ENCODE assay signal across 1 cellular context in the genomic region with DNA sequence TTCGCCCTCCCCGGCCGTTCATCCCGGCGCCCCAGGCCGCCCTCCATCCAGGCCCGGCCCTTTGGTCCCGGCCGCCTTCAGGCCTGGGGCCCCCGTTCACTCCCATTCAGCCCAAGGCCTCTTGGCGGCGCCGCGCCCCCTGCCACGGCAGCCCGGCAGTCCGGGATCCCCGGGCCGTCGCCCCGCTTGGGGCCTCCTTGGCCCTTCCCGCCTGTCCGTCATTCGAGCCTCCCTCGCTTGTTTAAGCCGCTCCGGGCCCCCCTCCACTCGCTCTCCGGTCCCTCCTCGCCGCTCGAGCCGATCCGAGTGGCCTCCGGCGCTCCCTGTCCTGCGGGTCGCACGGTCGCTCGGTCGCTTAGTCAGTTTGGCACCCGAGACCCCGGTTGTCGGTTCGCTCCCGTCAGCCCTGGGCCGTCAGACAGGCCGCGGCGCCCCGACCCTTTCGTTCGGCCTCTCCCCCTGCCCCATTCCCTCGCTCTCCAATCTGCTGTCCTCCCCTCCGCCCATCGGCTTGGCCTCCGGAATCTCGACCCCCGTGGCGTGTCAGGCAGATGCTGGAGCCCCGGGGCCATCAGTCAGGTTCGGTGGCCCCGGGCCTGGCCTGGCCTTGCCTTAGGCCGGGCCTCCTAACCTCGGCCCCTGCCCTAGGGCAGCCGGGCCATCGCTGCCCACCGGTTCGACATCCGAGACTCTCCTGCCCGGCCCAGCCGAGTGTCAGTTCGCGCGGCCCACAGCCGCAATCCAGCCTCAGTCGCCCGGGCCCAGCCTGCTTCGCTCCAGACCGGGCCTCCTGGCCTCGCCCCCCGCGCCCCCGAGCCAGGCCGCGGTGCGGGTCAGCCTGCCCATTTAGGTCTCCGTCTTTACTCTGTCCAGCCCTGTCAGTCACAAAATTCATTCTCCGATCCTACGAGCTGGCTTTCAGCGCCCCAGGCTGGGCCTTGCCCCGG.
TF ChIP-seq lines count a peak whose summit lies in the region.

No MANE protein-coding gene starts in this region.

TF ChIP-seq in HepG2, 621 proteins besides CTCF, POLR2A, EP300 and RAD21 (continued from another document and continues in another):
- TF ChIP-seq, protein P1, sequence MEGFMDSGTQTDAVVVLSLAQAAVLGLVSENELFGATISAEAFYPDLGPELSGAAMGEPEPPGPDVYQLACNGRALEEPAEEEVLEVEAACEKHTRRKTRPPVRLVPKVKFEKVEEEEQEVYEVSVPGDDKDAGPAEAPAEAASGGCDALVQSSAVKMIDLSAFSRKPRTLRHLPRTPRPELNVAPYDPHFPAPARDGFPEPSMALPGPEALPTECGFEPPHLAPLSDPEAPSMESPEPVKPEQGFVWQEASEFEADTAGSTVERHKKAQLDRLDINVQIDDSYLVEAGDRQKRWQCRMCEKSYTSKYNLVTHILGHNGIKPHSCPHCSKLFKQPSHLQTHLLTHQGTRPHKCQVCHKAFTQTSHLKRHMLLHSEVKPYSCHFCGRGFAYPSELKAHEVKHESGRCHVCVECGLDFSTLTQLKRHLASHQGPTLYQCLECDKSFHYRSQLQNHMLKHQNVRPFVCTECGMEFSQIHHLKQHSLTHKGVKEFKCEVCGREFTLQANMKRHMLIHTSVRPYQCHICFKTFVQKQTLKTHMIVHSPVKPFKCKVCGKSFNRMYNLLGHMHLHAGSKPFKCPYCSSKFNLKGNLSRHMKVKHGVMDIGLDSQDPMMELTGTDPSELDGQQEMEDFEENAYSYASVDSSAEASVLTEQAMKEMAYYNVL (CRISPR knock-in tag; IDR thresholded peaks at IDR 0.05; ENCODE audit: borderline replicate concordance) = no peak
- no peak for TF ChIP-seq CHD4 (IDR thresholded peaks at IDR 0.05; ENCODE audit: borderline replicate concordance, low read length)
- TF ChIP-seq ZNF816 (CRISPR knock-in tag; IDR thresholded peaks at IDR 0.05; ENCODE audit: borderline replicate concordance) = no peak
- TF ChIP-seq, protein P2, sequence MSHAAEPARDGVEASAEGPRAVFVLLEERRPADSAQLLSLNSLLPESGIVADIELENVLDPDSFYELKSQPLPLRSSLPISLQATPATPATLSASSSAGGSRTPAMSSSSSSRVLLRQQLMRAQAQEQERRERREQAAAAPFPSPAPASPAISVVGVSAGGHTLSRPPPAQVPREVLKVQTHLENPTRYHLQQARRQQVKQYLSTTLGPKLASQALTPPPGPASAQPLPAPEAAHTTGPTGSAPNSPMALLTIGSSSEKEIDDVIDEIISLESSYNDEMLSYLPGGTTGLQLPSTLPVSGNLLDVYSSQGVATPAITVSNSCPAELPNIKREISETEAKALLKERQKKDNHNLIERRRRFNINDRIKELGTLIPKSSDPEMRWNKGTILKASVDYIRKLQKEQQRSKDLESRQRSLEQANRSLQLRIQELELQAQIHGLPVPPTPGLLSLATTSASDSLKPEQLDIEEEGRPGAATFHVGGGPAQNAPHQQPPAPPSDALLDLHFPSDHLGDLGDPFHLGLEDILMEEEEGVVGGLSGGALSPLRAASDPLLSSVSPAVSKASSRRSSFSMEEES (CRISPR knock-in tag; IDR thresholded peaks at IDR 0.05) = no peak
- TF ChIP-seq ETV5 (CRISPR knock-in tag; IDR thresholded peaks at IDR 0.05; ENCODE audit: borderline replicate concordance) = no peak
- TF ChIP-seq ZNF367 (CRISPR knock-in tag; IDR thresholded peaks at IDR 0.05; ENCODE audit: borderline replicate concordance) = peak; percentile 80; the same call in 1 of the 2 replicates
- TF ChIP-seq HES4 (CRISPR knock-in tag; IDR thresholded peaks at IDR 0.05; ENCODE audit: borderline replicate concordance) = no peak
- no peak for TF ChIP-seq FOXM1 (CRISPR knock-in tag; IDR thresholded peaks at IDR 0.05)
- TF ChIP-seq, protein P3, sequence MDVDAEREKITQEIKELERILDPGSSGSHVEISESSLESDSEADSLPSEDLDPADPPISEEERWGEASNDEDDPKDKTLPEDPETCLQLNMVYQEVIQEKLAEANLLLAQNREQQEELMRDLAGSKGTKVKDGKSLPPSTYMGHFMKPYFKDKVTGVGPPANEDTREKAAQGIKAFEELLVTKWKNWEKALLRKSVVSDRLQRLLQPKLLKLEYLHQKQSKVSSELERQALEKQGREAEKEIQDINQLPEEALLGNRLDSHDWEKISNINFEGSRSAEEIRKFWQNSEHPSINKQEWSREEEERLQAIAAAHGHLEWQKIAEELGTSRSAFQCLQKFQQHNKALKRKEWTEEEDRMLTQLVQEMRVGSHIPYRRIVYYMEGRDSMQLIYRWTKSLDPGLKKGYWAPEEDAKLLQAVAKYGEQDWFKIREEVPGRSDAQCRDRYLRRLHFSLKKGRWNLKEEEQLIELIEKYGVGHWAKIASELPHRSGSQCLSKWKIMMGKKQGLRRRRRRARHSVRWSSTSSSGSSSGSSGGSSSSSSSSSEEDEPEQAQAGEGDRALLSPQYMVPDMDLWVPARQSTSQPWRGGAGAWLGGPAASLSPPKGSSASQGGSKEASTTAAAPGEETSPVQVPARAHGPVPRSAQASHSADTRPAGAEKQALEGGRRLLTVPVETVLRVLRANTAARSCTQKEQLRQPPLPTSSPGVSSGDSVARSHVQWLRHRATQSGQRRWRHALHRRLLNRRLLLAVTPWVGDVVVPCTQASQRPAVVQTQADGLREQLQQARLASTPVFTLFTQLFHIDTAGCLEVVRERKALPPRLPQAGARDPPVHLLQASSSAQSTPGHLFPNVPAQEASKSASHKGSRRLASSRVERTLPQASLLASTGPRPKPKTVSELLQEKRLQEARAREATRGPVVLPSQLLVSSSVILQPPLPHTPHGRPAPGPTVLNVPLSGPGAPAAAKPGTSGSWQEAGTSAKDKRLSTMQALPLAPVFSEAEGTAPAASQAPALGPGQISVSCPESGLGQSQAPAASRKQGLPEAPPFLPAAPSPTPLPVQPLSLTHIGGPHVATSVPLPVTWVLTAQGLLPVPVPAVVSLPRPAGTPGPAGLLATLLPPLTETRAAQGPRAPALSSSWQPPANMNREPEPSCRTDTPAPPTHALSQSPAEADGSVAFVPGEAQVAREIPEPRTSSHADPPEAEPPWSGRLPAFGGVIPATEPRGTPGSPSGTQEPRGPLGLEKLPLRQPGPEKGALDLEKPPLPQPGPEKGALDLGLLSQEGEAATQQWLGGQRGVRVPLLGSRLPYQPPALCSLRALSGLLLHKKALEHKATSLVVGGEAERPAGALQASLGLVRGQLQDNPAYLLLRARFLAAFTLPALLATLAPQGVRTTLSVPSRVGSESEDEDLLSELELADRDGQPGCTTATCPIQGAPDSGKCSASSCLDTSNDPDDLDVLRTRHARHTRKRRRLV (CRISPR knock-in tag; IDR thresholded peaks at IDR 0.05) = 0 out of 2 replicates have a peak, but pooled peaks have one; percentile 34
- peak; percentile 11; the same call in 1 of the 2 replicates for TF ChIP-seq WIZ (CRISPR knock-in tag; IDR thresholded peaks at IDR 0.05)
- TF ChIP-seq NAIF1 (CRISPR knock-in tag; IDR thresholded peaks at IDR 0.05; ENCODE audit: borderline replicate concordance) = peak; percentile 37; the same call in 1 of the 2 replicates
- no peak for TF ChIP-seq THYN1 (CRISPR knock-in tag; IDR thresholded peaks at IDR 0.05; ENCODE audit: borderline replicate concordance, low read depth)
- TF ChIP-seq, protein P4, sequence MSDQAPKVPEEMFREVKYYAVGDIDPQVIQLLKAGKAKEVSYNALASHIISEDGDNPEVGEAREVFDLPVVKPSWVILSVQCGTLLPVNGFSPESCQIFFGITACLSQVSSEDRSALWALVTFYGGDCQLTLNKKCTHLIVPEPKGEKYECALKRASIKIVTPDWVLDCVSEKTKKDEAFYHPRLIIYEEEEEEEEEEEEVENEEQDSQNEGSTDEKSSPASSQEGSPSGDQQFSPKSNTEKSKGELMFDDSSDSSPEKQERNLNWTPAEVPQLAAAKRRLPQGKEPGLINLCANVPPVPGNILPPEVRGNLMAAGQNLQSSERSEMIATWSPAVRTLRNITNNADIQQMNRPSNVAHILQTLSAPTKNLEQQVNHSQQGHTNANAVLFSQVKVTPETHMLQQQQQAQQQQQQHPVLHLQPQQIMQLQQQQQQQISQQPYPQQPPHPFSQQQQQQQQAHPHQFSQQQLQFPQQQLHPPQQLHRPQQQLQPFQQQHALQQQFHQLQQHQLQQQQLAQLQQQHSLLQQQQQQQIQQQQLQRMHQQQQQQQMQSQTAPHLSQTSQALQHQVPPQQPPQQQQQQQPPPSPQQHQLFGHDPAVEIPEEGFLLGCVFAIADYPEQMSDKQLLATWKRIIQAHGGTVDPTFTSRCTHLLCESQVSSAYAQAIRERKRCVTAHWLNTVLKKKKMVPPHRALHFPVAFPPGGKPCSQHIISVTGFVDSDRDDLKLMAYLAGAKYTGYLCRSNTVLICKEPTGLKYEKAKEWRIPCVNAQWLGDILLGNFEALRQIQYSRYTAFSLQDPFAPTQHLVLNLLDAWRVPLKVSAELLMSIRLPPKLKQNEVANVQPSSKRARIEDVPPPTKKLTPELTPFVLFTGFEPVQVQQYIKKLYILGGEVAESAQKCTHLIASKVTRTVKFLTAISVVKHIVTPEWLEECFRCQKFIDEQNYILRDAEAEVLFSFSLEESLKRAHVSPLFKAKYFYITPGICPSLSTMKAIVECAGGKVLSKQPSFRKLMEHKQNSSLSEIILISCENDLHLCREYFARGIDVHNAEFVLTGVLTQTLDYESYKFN (CRISPR knock-in tag; conservative IDR thresholded peaks at IDR 0.05) = 0 out of 2 replicates have a peak, but pooled peaks have one; percentile 6
- TF ChIP-seq TAF1 (CRISPR knock-in tag; IDR thresholded peaks at IDR 0.05) = peak; percentile 64; the same call in 1 of the 2 replicates
- no peak for TF ChIP-seq ZEB1 (IDR thresholded peaks at IDR 0.05; ENCODE audit: insufficient replicate concordance, low read depth)
- TF ChIP-seq TCF7 (IDR thresholded peaks at IDR 0.05; ENCODE audit: low read depth) = no peak
- TF ChIP-seq MYC (CRISPR knock-in tag; IDR thresholded peaks at IDR 0.05; ENCODE audit: borderline replicate concordance) = peak; percentile 38; the same call in 1 of the 2 replicates
- TF ChIP-seq SP140L (CRISPR knock-in tag; IDR thresholded peaks at IDR 0.05; ENCODE audit: borderline replicate concordance) = no peak
- TF ChIP-seq ZSCAN25 (CRISPR knock-in tag; IDR thresholded peaks at IDR 0.05) = no peak; the same call in 1 of the 2 replicates
- TF ChIP-seq, protein P5, sequence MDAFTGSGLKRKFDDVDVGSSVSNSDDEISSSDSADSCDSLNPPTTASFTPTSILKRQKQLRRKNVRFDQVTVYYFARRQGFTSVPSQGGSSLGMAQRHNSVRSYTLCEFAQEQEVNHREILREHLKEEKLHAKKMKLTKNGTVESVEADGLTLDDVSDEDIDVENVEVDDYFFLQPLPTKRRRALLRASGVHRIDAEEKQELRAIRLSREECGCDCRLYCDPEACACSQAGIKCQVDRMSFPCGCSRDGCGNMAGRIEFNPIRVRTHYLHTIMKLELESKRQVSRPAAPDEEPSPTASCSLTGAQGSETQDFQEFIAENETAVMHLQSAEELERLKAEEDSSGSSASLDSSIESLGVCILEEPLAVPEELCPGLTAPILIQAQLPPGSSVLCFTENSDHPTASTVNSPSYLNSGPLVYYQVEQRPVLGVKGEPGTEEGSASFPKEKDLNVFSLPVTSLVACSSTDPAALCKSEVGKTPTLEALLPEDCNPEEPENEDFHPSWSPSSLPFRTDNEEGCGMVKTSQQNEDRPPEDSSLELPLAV (CRISPR knock-in tag; conservative IDR thresholded peaks at IDR 0.05; ENCODE audit: low read depth) = no peak
- no peak for TF ChIP-seq MZF1 (CRISPR knock-in tag; IDR thresholded peaks at IDR 0.05; ENCODE audit: borderline replicate concordance)
- no peak for TF ChIP-seq ZNF501 (CRISPR knock-in tag; IDR thresholded peaks at IDR 0.05)
- TF ChIP-seq ZNF256 (CRISPR knock-in tag; conservative IDR thresholded peaks at IDR 0.05) = 0 out of 2 replicates have a peak, but pooled peaks have one; percentile 12
- no peak; the same call in 1 of the 2 replicates for TF ChIP-seq NFKBIZ (CRISPR knock-in tag; IDR thresholded peaks at IDR 0.05)
- TF ChIP-seq, protein P6, sequence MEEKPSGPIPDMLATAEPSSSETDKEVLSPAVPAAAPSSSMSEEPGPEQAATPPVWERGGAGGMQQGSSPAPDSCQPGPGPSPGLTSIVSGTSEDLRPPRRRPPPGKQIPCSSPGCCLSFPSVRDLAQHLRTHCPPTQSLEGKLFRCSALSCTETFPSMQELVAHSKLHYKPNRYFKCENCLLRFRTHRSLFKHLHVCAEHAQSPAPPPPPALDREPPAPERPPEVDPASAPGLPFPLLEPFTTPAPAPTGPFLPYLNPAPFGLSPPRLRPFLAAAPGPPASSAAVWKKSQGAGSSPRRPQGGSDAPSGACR (CRISPR knock-in tag; IDR thresholded peaks at IDR 0.05) = peak; percentile 88
- 0 out of 2 replicates have a peak, but pooled peaks have one; percentile 3 for TF ChIP-seq SMAD9 (CRISPR knock-in tag; IDR thresholded peaks at IDR 0.05)
- no peak; the same call in 1 of the 2 replicates for TF ChIP-seq ZNF136 (CRISPR knock-in tag; IDR thresholded peaks at IDR 0.05; ENCODE audit: low read depth)
- no peak for TF ChIP-seq CC2D1A (CRISPR knock-in tag; IDR thresholded peaks at IDR 0.05)
- TF ChIP-seq, protein P7, sequence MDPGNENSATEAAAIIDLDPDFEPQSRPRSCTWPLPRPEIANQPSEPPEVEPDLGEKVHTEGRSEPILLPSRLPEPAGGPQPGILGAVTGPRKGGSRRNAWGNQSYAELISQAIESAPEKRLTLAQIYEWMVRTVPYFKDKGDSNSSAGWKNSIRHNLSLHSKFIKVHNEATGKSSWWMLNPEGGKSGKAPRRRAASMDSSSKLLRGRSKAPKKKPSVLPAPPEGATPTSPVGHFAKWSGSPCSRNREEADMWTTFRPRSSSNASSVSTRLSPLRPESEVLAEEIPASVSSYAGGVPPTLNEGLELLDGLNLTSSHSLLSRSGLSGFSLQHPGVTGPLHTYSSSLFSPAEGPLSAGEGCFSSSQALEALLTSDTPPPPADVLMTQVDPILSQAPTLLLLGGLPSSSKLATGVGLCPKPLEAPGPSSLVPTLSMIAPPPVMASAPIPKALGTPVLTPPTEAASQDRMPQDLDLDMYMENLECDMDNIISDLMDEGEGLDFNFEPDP (CRISPR knock-in tag; conservative IDR thresholded peaks at IDR 0.05) = peak; percentile 98
- peak; percentile 51; the same call in 1 of the 2 replicates for TF ChIP-seq ZBTB3 (CRISPR knock-in tag; IDR thresholded peaks at IDR 0.05; ENCODE audit: borderline replicate concordance, low read depth)
- peak; percentile 77 for TF ChIP-seq ZNF749 (CRISPR knock-in tag; IDR thresholded peaks at IDR 0.05; ENCODE audit: borderline replicate concordance)
- no peak for TF ChIP-seq NFYB (CRISPR knock-in tag; IDR thresholded peaks at IDR 0.05)
- no peak for TF ChIP-seq ZNF616 (CRISPR knock-in tag; IDR thresholded peaks at IDR 0.05; ENCODE audit: low read depth)
- TF ChIP-seq, protein P8, sequence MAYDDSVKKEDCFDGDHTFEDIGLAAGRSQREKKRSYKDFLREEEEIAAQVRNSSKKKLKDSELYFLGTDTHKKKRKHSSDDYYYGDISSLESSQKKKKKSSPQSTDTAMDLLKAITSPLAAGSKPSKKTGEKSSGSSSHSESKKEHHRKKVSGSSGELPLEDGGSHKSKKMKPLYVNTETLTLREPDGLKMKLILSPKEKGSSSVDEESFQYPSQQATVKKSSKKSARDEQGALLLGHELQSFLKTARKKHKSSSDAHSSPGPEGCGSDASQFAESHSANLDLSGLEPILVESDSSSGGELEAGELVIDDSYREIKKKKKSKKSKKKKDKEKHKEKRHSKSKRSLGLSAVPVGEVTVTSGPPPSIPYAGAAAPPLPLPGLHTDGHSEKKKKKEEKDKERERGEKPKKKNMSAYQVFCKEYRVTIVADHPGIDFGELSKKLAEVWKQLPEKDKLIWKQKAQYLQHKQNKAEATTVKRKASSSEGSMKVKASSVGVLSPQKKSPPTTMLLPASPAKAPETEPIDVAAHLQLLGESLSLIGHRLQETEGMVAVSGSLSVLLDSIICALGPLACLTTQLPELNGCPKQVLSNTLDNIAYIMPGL (CRISPR knock-in tag; IDR thresholded peaks at IDR 0.05; ENCODE audit: borderline replicate concordance in 1 of 2, low read depth in 1 of 2) = peak; percentile 3 to 99; a peak in 3 of 4 replicates
- peak; percentile 13; the same call in 1 of the 2 replicates for TF ChIP-seq ZSCAN31 (CRISPR knock-in tag; IDR thresholded peaks at IDR 0.05; ENCODE audit: low read depth)
- TF ChIP-seq DNMT1 (CRISPR knock-in tag; IDR thresholded peaks at IDR 0.05) = peak; percentile 64; the same call in 1 of the 2 replicates
- TF ChIP-seq NCOA1 (CRISPR knock-in tag; IDR thresholded peaks at IDR 0.05) = 0 out of 2 replicates have a peak, but pooled peaks have one; percentile 13
- TF ChIP-seq ATRX (CRISPR knock-in tag; IDR thresholded peaks at IDR 0.05; ENCODE audit: borderline replicate concordance) = no peak
